ENCODE assay signal across 31 cellular contexts in the genomic region with DNA sequence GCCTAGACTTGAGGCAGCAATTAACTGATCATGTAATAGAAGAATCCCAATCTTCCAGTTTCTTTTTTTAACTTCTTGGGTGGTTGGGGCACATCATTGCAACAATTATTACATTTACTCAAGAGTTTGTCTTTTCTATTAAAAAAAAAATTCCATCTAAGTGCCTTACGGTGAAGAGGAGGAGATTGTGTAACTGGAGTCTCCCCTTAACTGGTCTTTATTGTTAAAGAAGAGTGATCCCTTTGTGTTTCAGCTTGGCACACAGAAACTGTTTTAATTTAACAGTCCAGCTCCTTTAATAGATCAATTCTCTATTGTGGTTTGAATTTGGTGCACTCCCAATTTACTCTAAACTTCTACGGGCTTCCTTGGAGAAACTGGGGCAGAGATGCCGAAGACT.
"Had no signal": no experiment of that assay in that cellular context is flagged by ENCODE, and none has a peak within 500 bp of the region (broad histone marks: within the 10 kb centered on the region; RNA-seq: fewer than 3 reads in every experiment).

No MANE protein-coding gene starts in this region.

- H3K27ac Mint-ChIP-seq: activated CD4-positive, alpha-beta T cell treated with anti-CD3 and anti-CD28 coated beads, Interleukin-2, amount 10 ng/mL, durations not matched to agents 24 days and 14 days; activated CD8-positive, alpha-beta T cell treated with anti-CD3 and anti-CD28 coated beads for 36 hours; activated naive CD4-positive, alpha-beta T cell treated with anti-CD3 and anti-CD28 coated beads, Interleukin-2, amount 50 U/mL, for 24 hours; activated naive CD8-positive, alpha-beta T cell treated with anti-CD3 and anti-CD28 coated beads, Interleukin-2, amount 50 U/mL, for 24 hours; activated T-helper 2 cell treated with anti-CD3 and anti-CD28 coated beads, Interferon-gamma antibody, Interleukin-2, Interleukin-4, amounts not matched to agents 10 μg/mL and 5 μg/mL and 100 μg/mL, durations not matched to agents 14 hours and 24 hours and 36 hours; mesothelial cell of epicardium; stimulated activated naive B cell treated with anti-CD40 and anti-IgM and Interleukin-4, amounts not matched to agents 10 μg/mL and 1 μg/mL and 100 μg/mL, for 72 hours; T-helper 1 cell treated with Interleukin-12 subunit alpha and Interleukin-12 subunit beta and Interleukin-4 antibody, amounts not matched to agents 30 μg/mL and 1 μg/mL, for 36 hours had no signal

- H3K4me3 Mint-ChIP-seq: activated CD4-positive, alpha-beta T cell treated with anti-CD3 and anti-CD28 coated beads, Interleukin-2, amount 10 ng/mL, durations not matched to agents 24 days and 14 days; activated CD8-positive, alpha-beta T cell treated with anti-CD3 and anti-CD28 coated beads for 36 hours; activated naive CD4-positive, alpha-beta T cell treated with anti-CD3 and anti-CD28 coated beads, Interleukin-2, amount 50 U/mL, for 24 hours; activated naive CD8-positive, alpha-beta T cell treated with anti-CD3 and anti-CD28 coated beads, Interleukin-2, amount 50 U/mL, for 24 hours; effector memory CD8-positive, alpha-beta T cell; mesothelial cell of epicardium; naive thymus-derived CD4-positive, alpha-beta T cell; stimulated activated naive B cell treated with anti-CD40 and anti-IgM and Interleukin-4, amounts not matched to agents 10 μg/mL and 1 μg/mL and 100 μg/mL, for 72 hours; T-helper 1 cell treated with Interleukin-12 subunit alpha and Interleukin-12 subunit beta and Interleukin-4 antibody, amounts not matched to agents 30 μg/mL and 1 μg/mL, for 36 hours had no signal

- ATAC-seq: activated CD4-positive, CD25-positive, alpha-beta regulatory T cell treated with anti-CD3 and anti-CD28 coated beads, Interleukin-2, amount 50 U/mL, for 24 hours; activated CD8-positive, alpha-beta T cell treated with anti-CD3 and anti-CD28 coated beads for 36 hours; activated naive CD8-positive, alpha-beta T cell treated with anti-CD3 and anti-CD28 coated beads, Interleukin-2, amount 50 U/mL, for 24 hours; effector memory CD8-positive, alpha-beta T cell; gastroesophageal sphincter; left cardiac atrium; naive thymus-derived CD4-positive, alpha-beta T cell; pancreas; psoas muscle; stimulated activated naive B cell treated with anti-CD40 and anti-IgM and Interleukin-4, amounts not matched to agents 10 μg/mL and 1 μg/mL and 100 μg/mL, for 72 hours had no signal

- DNase-seq: activated CD8-positive, alpha-beta T cell treated with anti-CD3 and anti-CD28 coated beads for 36 hours; activated naive CD8-positive, alpha-beta T cell treated with anti-CD3 and anti-CD28 coated beads, Interleukin-2, amount 50 U/mL, for 24 hours; activated T-cell treated with anti-CD3 and anti-CD28 coated beads, Interleukin-2, amount 50 U/mL, for 48 hours; amygdala; dorsolateral prefrontal cortex; effector memory CD8-positive, alpha-beta T cell; erythroblast; left cardiac atrium; naive thymus-derived CD4-positive, alpha-beta T cell; nucleus accumbens; pancreas; psoas muscle; stimulated activated CD4-positive, alpha-beta T cell treated with anti-CD3 and anti-CD28 coated beads, Interleukin-15, amount 100 ng/mL, for 24 hours; stimulated activated CD4-positive, alpha-beta T cell treated with anti-CD3 and anti-CD28 coated beads, Interleukin-2, amount 100 ng/mL, for 24 hours; stimulated activated naive B cell treated with anti-CD40 and anti-IgM and Interleukin-4, amounts not matched to agents 10 μg/mL and 1 μg/mL and 100 μg/mL, for 72 hours; stomach; T-helper 9 cell; tibial artery; upper lobe of right lung; WERI-Rb-1 had no signal

- H3K4me3 ChIP-seq: cardiac muscle cell, coronary artery, dorsolateral prefrontal cortex, gastroesophageal sphincter, hepatocyte, pancreas, psoas muscle, smooth muscle cell, stomach, tibial artery, upper lobe of right lung had no signal

- H3K27ac ChIP-seq: cardiac muscle cell, coronary artery, gastroesophageal sphincter, hepatocyte, psoas muscle, tibial artery, upper lobe of right lung, WERI-Rb-1 had no signal

- H3K9me3 ChIP-seq: gastroesophageal sphincter, pancreas, psoas muscle, stomach, tibial artery, upper lobe of right lung had no signal

- H3K36me3 ChIP-seq: cardiac muscle cell, gastroesophageal sphincter, pancreas, stomach, tibial artery, upper lobe of right lung, WERI-Rb-1 had no signal

- H3K27me3 ChIP-seq: cardiac muscle cell, dorsolateral prefrontal cortex, gastroesophageal sphincter, hepatocyte, pancreas, stomach, tibial artery, upper lobe of right lung had no signal

- H3K27me3 Mint-ChIP-seq: activated CD4-positive, alpha-beta T cell treated with anti-CD3 and anti-CD28 coated beads, Interleukin-2, amount 10 ng/mL, durations not matched to agents 24 days and 14 days; activated CD8-positive, alpha-beta T cell treated with anti-CD3 and anti-CD28 coated beads for 36 hours; activated naive CD4-positive, alpha-beta T cell treated with anti-CD3 and anti-CD28 coated beads, Interleukin-2, amount 50 U/mL, for 24 hours; activated naive CD8-positive, alpha-beta T cell treated with anti-CD3 and anti-CD28 coated beads, Interleukin-2, amount 50 U/mL, for 24 hours; effector memory CD8-positive, alpha-beta T cell; naive thymus-derived CD4-positive, alpha-beta T cell; stimulated activated naive B cell treated with anti-CD40 and anti-IgM and Interleukin-4, amounts not matched to agents 10 μg/mL and 1 μg/mL and 100 μg/mL, for 72 hours had no signal

- H3K9me3 Mint-ChIP-seq: activated CD4-positive, alpha-beta T cell treated with anti-CD3 and anti-CD28 coated beads, Interleukin-2, amount 10 ng/mL, durations not matched to agents 24 days and 14 days; activated CD8-positive, alpha-beta T cell treated with anti-CD3 and anti-CD28 coated beads for 36 hours; activated naive CD4-positive, alpha-beta T cell treated with anti-CD3 and anti-CD28 coated beads, Interleukin-2, amount 50 U/mL, for 24 hours; activated naive CD8-positive, alpha-beta T cell treated with anti-CD3 and anti-CD28 coated beads, Interleukin-2, amount 50 U/mL, for 24 hours; activated T-helper 2 cell treated with anti-CD3 and anti-CD28 coated beads, Interferon-gamma antibody, Interleukin-2, Interleukin-4, amounts not matched to agents 10 μg/mL and 5 μg/mL and 100 μg/mL, durations not matched to agents 14 hours and 24 hours and 36 hours; effector memory CD8-positive, alpha-beta T cell; naive thymus-derived CD4-positive, alpha-beta T cell; stimulated activated naive B cell treated with anti-CD40 and anti-IgM and Interleukin-4, amounts not matched to agents 10 μg/mL and 1 μg/mL and 100 μg/mL, for 72 hours; T-helper 1 cell treated with Interleukin-12 subunit alpha and Interleukin-12 subunit beta and Interleukin-4 antibody, amounts not matched to agents 30 μg/mL and 1 μg/mL, for 36 hours had no signal
